18 cellular contexts compared by ENCODE assay signal in the genomic region with DNA sequence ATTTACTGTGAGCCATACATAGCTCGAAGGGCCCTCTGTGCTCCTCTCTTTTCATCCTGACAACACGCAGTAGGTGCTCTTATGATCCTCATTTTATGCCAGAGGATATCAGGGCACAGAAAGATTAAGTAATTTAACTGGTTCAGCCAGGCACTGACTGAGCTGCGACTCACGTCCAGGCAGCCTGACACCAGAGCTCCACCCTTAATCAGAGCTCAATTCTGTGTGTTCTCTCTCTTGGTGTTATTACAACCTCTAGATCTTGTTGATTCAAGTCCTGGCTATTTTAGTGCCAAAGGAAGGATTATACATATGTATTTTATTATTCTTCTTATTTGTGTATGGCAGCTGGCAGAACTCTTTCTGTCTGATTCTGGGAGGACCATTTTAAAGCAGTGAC.
"Had no signal": no experiment of that assay in that cellular context is flagged by ENCODE, and none has a peak within 500 bp of the region (broad histone marks: within the 10 kb centered on the region; RNA-seq: fewer than 3 reads in every experiment).

No MANE protein-coding gene starts in this region.

- H3K4me3 Mint-ChIP-seq: activated naive CD4-positive, alpha-beta T cell treated with anti-CD3 and anti-CD28 coated beads, Interleukin-2, amount 10 ng/mL, durations not matched to agents 7 days and 5 days; dendritic cell treated with granulocyte-macrophage colony-stimulating factor and Interleukin-4, amounts not matched to agents 40 ng/mL and 50 ng/mL, for 4 days; endodermal cell; naive B cell; stimulated activated effector memory CD8-positive, alpha-beta T cell treated with anti-CD3 and anti-CD28 coated beads, Interleukin-12 subunit alpha, Interleukin-12 subunit beta, amount 100 ng/mL, for 72 hours had no signal

- FAIRE-seq: TTC549 had no signal

- H3K9me3 ChIP-seq: adrenal gland, lower lobe of right lung had no signal

- H3K27me3 ChIP-seq: adrenal gland, body of pancreas, esophagus muscularis mucosa, tibial nerve had no signal

- ATAC-seq: body of pancreas; lower lobe of right lung; stimulated activated effector memory CD8-positive, alpha-beta T cell treated with anti-CD3 and anti-CD28 coated beads, Interleukin-12 subunit alpha, Interleukin-12 subunit beta, amount 100 ng/mL, for 72 hours had no signal

- H3K4me3 ChIP-seq: adrenal gland, body of pancreas, esophagus muscularis mucosa, lower lobe of right lung, smooth muscle cell, tibial nerve had no signal

- H3K4me2 ChIP-seq: smooth muscle cell had no signal

- H3K4me1 Mint-ChIP-seq: activated naive CD4-positive, alpha-beta T cell treated with anti-CD3 and anti-CD28 coated beads, Interleukin-2, amount 10 ng/mL, durations not matched to agents 7 days and 5 days; endodermal cell; naive B cell; stimulated activated effector memory CD8-positive, alpha-beta T cell treated with anti-CD3 and anti-CD28 coated beads, Interleukin-12 subunit alpha, Interleukin-12 subunit beta, amount 100 ng/mL, for 72 hours had no signal

- H3K27ac Mint-ChIP-seq: activated naive CD4-positive, alpha-beta T cell treated with anti-CD3 and anti-CD28 coated beads, Interleukin-2, amount 10 ng/mL, durations not matched to agents 7 days and 5 days; activated T-helper 2 cell treated with anti-CD3 and anti-CD28 coated beads, Interferon-gamma antibody, Interleukin-2, Interleukin-4, amounts not matched to agents 10 μg/mL and 5 μg/mL and 100 μg/mL, durations not matched to agents 14 hours and 24 hours and 36 hours; dendritic cell treated with granulocyte-macrophage colony-stimulating factor and Interleukin-4, amounts not matched to agents 40 ng/mL and 50 ng/mL, for 4 days; endodermal cell; naive B cell; stimulated activated effector memory CD8-positive, alpha-beta T cell treated with anti-CD3 and anti-CD28 coated beads, Interleukin-12 subunit alpha, Interleukin-12 subunit beta, amount 100 ng/mL, for 72 hours had no signal

- H3K4me1 ChIP-seq: adrenal gland, body of pancreas, esophagus muscularis mucosa, lower lobe of right lung, tibial nerve had no signal

- DNase-seq: activated CD4-positive, alpha-beta T cell treated with anti-CD3 and anti-CD28 coated beads, Interleukin-2, amount 50 U/mL, for 1 hour; activated CD4-positive, CD25-positive, alpha-beta regulatory T cell; activated naive CD4-positive, alpha-beta T cell treated with anti-CD3 and anti-CD28 coated beads, Interleukin-2, amount 10 ng/mL, durations not matched to agents 7 days and 5 days; adrenal gland; body of pancreas; endodermal cell; hippocampal formation; lower lobe of right lung; naive B cell; retina; T-helper 2 cell had no signal

- H3K36me3 Mint-ChIP-seq: activated naive CD4-positive, alpha-beta T cell treated with anti-CD3 and anti-CD28 coated beads, Interleukin-2, amount 10 ng/mL, durations not matched to agents 7 days and 5 days; stimulated activated effector memory CD8-positive, alpha-beta T cell treated with anti-CD3 and anti-CD28 coated beads, Interleukin-12 subunit alpha, Interleukin-12 subunit beta, amount 100 ng/mL, for 72 hours had no signal

- H3K27ac ChIP-seq: adrenal gland, body of pancreas, esophagus muscularis mucosa, lower lobe of right lung, tibial nerve had no signal
